17 cellular contexts compared by ENCODE assay signal in genomic region chr4:152920768-152921167, GRCh38. TPM values are rescaled to one million over a fixed set of nuclear protein-coding genes. Genes with fewer than 3 reads are reported as not detected.
DNase-seq lines count a peak whose midpoint lies in the region; ATAC-seq and TF ChIP-seq lines count a peak whose summit lies in the region.
"Had no signal": no experiment of that assay in that cellular context is flagged by ENCODE, and none has a peak within 500 bp of the region (broad histone marks: within the 10 kb centered on the region; RNA-seq: fewer than 3 reads in every experiment).

No MANE protein-coding gene starts in this region.

- ATAC-seq in HG02852 (IDR thresholded peaks at IDR 0.05; ENCODE audit: unreplicated experiment) (no peak), left colon (no peak)
- ATAC-seq: left lung had no signal

- H4K8ac ChIP-seq in mesendoderm (ENCODE audit: low read depth, low read length), result no peak overlapping the region

- H3K79me1 ChIP-seq in mesendoderm (ENCODE audit: low read length), result no peaks in the 10 kb centered on the region

- no peak overlapping the region for H3K9ac ChIP-seq in mesendoderm (ENCODE audit: low read length)

- H2BK5ac ChIP-seq in mesendoderm (ENCODE audit: low read length), result no peak overlapping the region

- peaks cover 5% of the 10 kb centered on the region for H3K36me3 Mint-ChIP-seq in activated CD4-positive, alpha-beta T cell treated with anti-CD3 and anti-CD28 coated beads, Interleukin-2, amount 10 ng/mL, durations not matched to agents 24 days and 14 days (ENCODE audit: low read depth)

- H2BK120ac ChIP-seq in mesendoderm (ENCODE audit: low read depth, low read length), result no peak overlapping the region

- no peak overlapping the region for H3K27ac Mint-ChIP-seq in activated CD4-positive, alpha-beta T cell treated with anti-CD3 and anti-CD28 coated beads, Interleukin-2, amount 10 ng/mL, durations not matched to agents 24 days and 14 days

- H3K27me3 ChIP-seq in mesendoderm (ENCODE audit: insufficient read depth, low read length, poor library complexity), result no peaks in the 10 kb centered on the region
- H3K27me3 ChIP-seq: left lung had no signal

- H3K4me1 Mint-ChIP-seq in activated CD4-positive, alpha-beta T cell treated with anti-CD3 and anti-CD28 coated beads, Interleukin-2, amount 10 ng/mL, durations not matched to agents 24 days and 14 days, result no peaks in the 10 kb centered on the region

- H3K27me3 Mint-ChIP-seq in activated CD4-positive, alpha-beta T cell treated with anti-CD3 and anti-CD28 coated beads, Interleukin-2, amount 10 ng/mL, durations not matched to agents 24 days and 14 days, result peaks cover 3% of the 10 kb centered on the region

- in situ Hi-C loops in astrocyte of the spinal cord (cut with HindIII; ENCODE audit: low sequenced_read_pairs), result no loop called here

- H3K36me3 ChIP-seq in mesendoderm (ENCODE audit: control insufficient read depth, insufficient read depth, low read length), result no peaks in the 10 kb centered on the region
- H3K36me3 ChIP-seq: left lung had no signal

- no peak overlapping the region for H3K23ac ChIP-seq in mesendoderm (ENCODE audit: low read length)

- H3K4me1 ChIP-seq in mesendoderm (ENCODE audit: control insufficient read depth, low read depth, low read length), result no peaks in the 10 kb centered on the region
- H3K4me1 ChIP-seq: left lung had no signal

- H3K56ac ChIP-seq in mesendoderm (ENCODE audit: low read length), result no peak overlapping the region

- WGBS in mesendoderm (ENCODE audit: extremely low coverage, insufficient coverage, low lambda C conversion rate), result no CpG with 5 or more reads among the region's 1 CpG

- H4K5ac ChIP-seq in mesendoderm (ENCODE audit: low read length), result no peak overlapping the region

- no peak overlapping the region for H2AK5ac ChIP-seq in mesendoderm (ENCODE audit: low read length)

- TF ChIP-seq CTCF in astrocyte of the spinal cord (IDR thresholded peaks at IDR 0.05; ENCODE audit: low read depth, low read length), result no peak

- H3K4me3 Mint-ChIP-seq in activated CD4-positive, alpha-beta T cell treated with anti-CD3 and anti-CD28 coated beads, Interleukin-2, amount 10 ng/mL, durations not matched to agents 24 days and 14 days, result no peak overlapping the region

- H3K79me2 ChIP-seq in mesendoderm (ENCODE audit: control insufficient read depth, insufficient read depth, low read length), result no peaks in the 10 kb centered on the region

- H3K9me3 Mint-ChIP-seq in activated CD4-positive, alpha-beta T cell treated with anti-CD3 and anti-CD28 coated beads, Interleukin-2, amount 10 ng/mL, durations not matched to agents 24 days and 14 days, result peaks cover 18% of the 10 kb centered on the region

- H3K4ac ChIP-seq in mesendoderm (ENCODE audit: low read depth, low read length), result no peak overlapping the region

- no peak overlapping the region for H3K4me2 ChIP-seq in mesendoderm (ENCODE audit: low read length)

- no peak overlapping the region for H3K4me3 ChIP-seq in astrocyte of the spinal cord (ENCODE audit: low read depth, low read length)
- no peak overlapping the region for H3K4me3 ChIP-seq in mesendoderm (ENCODE audit: low read length)
- H3K4me3 ChIP-seq: left lung had no signal

- intact Hi-C loops in activated CD4-positive, alpha-beta T cell treated with anti-CD3 and anti-CD28 coated beads, Interleukin-2, amount 10 ng/mL, durations not matched to agents 24 days and 14 days (cut with micrococcal nuclease), result no loop called here
- intact Hi-C loops in left colon (cut with DNase I, micrococcal nuclease), result no loop called here

- DNase-seq in NCI-H2227 (lab: John Stamatoyannopoulos, UW; ENCODE audit: unreplicated experiment) (peak; percentile 14), NCI-H2227 treated with DMSO at 0.1 percent for 48 hours (lab: John Stamatoyannopoulos, UW) (no peak), NAMALWA (ENCODE audit: low spot score) (peak; percentile 19), astrocyte of the spinal cord (ENCODE audit: low read depth, low spot score) (peak; percentile 40), mesendoderm (peak; percentile 84), left colon (no peak)
- DNase-seq in activated CD4-positive, alpha-beta T cell treated with anti-CD3 and anti-CD28 coated beads, Interleukin-2, amount 10 ng/mL, durations not matched to agents 24 days and 14 days, result no peak
- DNase-seq: activated CD4-positive, alpha-beta T cell treated with anti-CD3 and anti-CD28 coated beads for 1 hour; activated CD8-positive, alpha-beta memory T cell treated with anti-CD3 and anti-CD28 coated beads, Interleukin-2, amount 50 U/mL, for 48 hours; activated naive CD4-positive, alpha-beta T cell; GDM1; left lung; NCI-H2107; NK-92 treated with Interleukin-12 subunit alpha and Interleukin-12 subunit beta, amount 100 ng/mL, for 24 hours; SHP77; T-helper 9 cell had no signal

- H3K18ac ChIP-seq in mesendoderm (ENCODE audit: low read length), result no peak overlapping the region

- no peak overlapping the region for H2BK15ac ChIP-seq in mesendoderm (replicated peaks; ENCODE audit: low read depth)

- no peak overlapping the region for H3K27ac ChIP-seq in mesendoderm (ENCODE audit: low read depth, low read length)
- H3K27ac ChIP-seq: left lung had no signal

RNA-seq across cellular contexts. Expression of gene FHDC1, which starts 15.4 kb away (rescaled TPM):
- polyA plus RNA-seq in mesendoderm (2013, experiment 1 of 2), result 10.2 TPM
- polyA plus RNA-seq in mesendoderm (2013, experiment 2 of 2), result 10.5 TPM
- total RNA-seq in activated CD4-positive, alpha-beta T cell treated with anti-CD3 and anti-CD28 coated beads, Interleukin-2, amount 10 ng/mL, durations not matched to agents 24 days and 14 days, result 0.05 TPM in 2 replicates
- total RNA-seq in left colon, result 10 to 100 TPM; 14.9 to 15.2 TPM

Comparison
In these comparisons a context has a peak if more than half of its experiments do, and no peak if none do; other contexts are left out.
1. DNase-seq: peak in NCI-H2227 (single experiment), NAMALWA (single experiment), astrocyte of the spinal cord (single experiment) and mesendoderm (single experiment); none in NCI-H2227 treated with DMSO at 0.1 percent for 48 hours (single experiment), activated CD4-positive, alpha-beta T cell treated with anti-CD3 and anti-CD28 coated beads, Interleukin-2, amount 10 ng/mL, durations not matched to agents 24 days and 14 days (single experiment) and left colon (0 of 2).
2. RNA of gene FHDC1, which starts 15.4 kb away (total RNA-seq): 14.9 to 15.2 TPM in left colon; 0.05 TPM in activated CD4-positive, alpha-beta T cell treated with anti-CD3 and anti-CD28 coated beads, Interleukin-2, amount 10 ng/mL, durations not matched to agents 24 days and 14 days; every median in the first group is over 10 times any median in the second.